In genomic region chr16:74015953-74016352, GRCh38 we compare ENCODE assay signal across 28 cellular contexts.
"Had no signal": no experiment of that assay in that cellular context is flagged by ENCODE, and none has a peak within 500 bp of the region (broad histone marks: within the 10 kb centered on the region; RNA-seq: fewer than 3 reads in every experiment).

No MANE protein-coding gene starts in this region.

- DNase-seq: colonic mucosa; cortex of kidney; dermis blood vessel endothelial cell; dorsolateral prefrontal cortex; effector CD4-positive, alpha-beta T cell; effector CD8-positive, alpha-beta T cell; effector memory CD4-positive, alpha-beta T cell; effector memory CD8-positive, alpha-beta T cell; endodermal cell; erythroblast; esophagus squamous epithelium; foreskin fibroblast; foreskin keratinocyte; foreskin melanocyte; gastrocnemius medialis; glutamatergic neuron; head of caudate nucleus; heart left ventricle; heart right ventricle had no signal

- H3K4me1 ChIP-seq: colonic mucosa, esophagus muscularis mucosa, esophagus squamous epithelium, foreskin keratinocyte, gastrocnemius medialis, gastroesophageal sphincter, heart left ventricle, heart right ventricle had no signal

- H3K4me3 ChIP-seq: colonic mucosa, coronary artery, dorsolateral prefrontal cortex, esophagus muscularis mucosa, esophagus squamous epithelium, gastrocnemius medialis, gastroesophageal sphincter, heart left ventricle, heart right ventricle had no signal

- H3K27me3 ChIP-seq: colonic mucosa, esophagus muscularis mucosa, esophagus squamous epithelium, foreskin keratinocyte, gastrocnemius medialis, gastroesophageal sphincter, heart left ventricle had no signal

- H3K27ac ChIP-seq: colonic mucosa, coronary artery, dorsolateral prefrontal cortex, epithelial cell of prostate, esophagus muscularis mucosa, esophagus squamous epithelium, foreskin keratinocyte, gastrocnemius medialis, gastroesophageal sphincter, heart left ventricle, heart right ventricle had no signal

- FAIRE-seq: colon, endometrium, endothelial cell of umbilical vein, frontal cortex had no signal

- ATAC-seq: effector memory CD8-positive, alpha-beta T cell; esophagus mucosa; foreskin keratinocyte; gastrocnemius medialis; gastroesophageal sphincter; heart left ventricle; heart right ventricle had no signal

- H3K36me3 ChIP-seq: colonic mucosa, esophagus muscularis mucosa, esophagus squamous epithelium, gastrocnemius medialis, gastroesophageal sphincter, heart left ventricle, heart right ventricle had no signal

- H3K9me3 ChIP-seq: colonic mucosa, esophagus muscularis mucosa, esophagus squamous epithelium, gastrocnemius medialis, gastroesophageal sphincter, heart right ventricle had no signal
